19 cellular contexts compared by ENCODE assay signal in the genomic region with DNA sequence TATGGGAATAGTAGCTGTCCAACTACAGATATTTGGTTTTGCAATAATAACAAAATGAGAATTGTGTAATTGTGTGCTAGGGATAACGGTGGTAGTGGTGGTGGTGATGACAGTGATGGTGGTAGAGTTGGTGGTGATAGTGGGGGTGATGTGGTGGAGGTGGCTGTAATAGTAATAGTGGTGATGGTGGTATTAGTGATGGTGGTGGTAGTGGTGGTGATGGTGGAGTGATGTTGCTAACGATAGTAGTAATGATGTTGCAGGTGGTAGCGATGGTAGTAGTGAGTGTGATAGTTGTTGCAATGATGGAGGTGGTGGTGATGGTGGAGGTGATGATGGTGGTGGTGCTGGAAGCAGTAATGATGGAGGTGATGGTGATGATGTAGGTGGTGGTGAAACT.
A peak's percentile ranks its signal among the peaks of the same experiment; 100 is the strongest.
DNase-seq lines count a peak whose midpoint lies in the region; ATAC-seq and TF ChIP-seq lines count a peak whose summit lies in the region.
"Had no signal": no experiment of that assay in that cellular context is flagged by ENCODE, and none has a peak within 500 bp of the region (broad histone marks: within the 10 kb centered on the region; RNA-seq: fewer than 3 reads in every experiment).

No MANE protein-coding gene starts in this region.

- H2AFZ ChIP-seq in H9 (ENCODE audit: low read length) (no peak overlapping the region), neural progenitor cell (replicated peaks) (no peak overlapping the region)

- H3K27ac ChIP-seq in CD4-positive, CD25-positive, alpha-beta regulatory T cell (ENCODE audit: insufficient read depth, low read length, poor library complexity, severe bottlenecking) = no peak overlapping the region
- H3K27ac ChIP-seq in H9 (ENCODE audit: insufficient read length, low read depth, low read length) (no peak overlapping the region), neural progenitor cell (no peak overlapping the region), coronary artery (no peak overlapping the region)
- H3K27ac ChIP-seq: BLaER1 had no signal

- H4K5ac ChIP-seq in H9 (ENCODE audit: insufficient read length, low read depth, low read length) = no peak overlapping the region

- H3K14ac ChIP-seq in H9 (ENCODE audit: insufficient read depth, low read length) = no peak overlapping the region

- intact Hi-C loops in natural killer cell (cut with micrococcal nuclease) = no loop called here

- H3T11ph ChIP-seq in H9 (ENCODE audit: low read length) = no peak overlapping the region

- H3K9ac ChIP-seq in H9 (ENCODE audit: extremely low read depth, insufficient read length, low read length) (no peak overlapping the region), neural progenitor cell (no peak overlapping the region)
- H3K9ac ChIP-seq: BLaER1 had no signal

- WGBS in H9 (ENCODE audit: extremely low coverage, insufficient read length, low lambda C conversion rate) = 100% methylated on average over 2 of the region's 3 CpGs

- no peak overlapping the region for H3K23ac ChIP-seq in H9 (ENCODE audit: insufficient read length, low read depth, low read length)

- H3K27me3 Mint-ChIP-seq in natural killer cell treated with Interleukin-12 subunit alpha and Interleukin-12 subunit beta and Interleukin-15 and Interleukin-18, amount 100 ng/mL, for 72 hours = no peaks in the 10 kb centered on the region
- no peaks in the 10 kb centered on the region for H3K27me3 Mint-ChIP-seq in natural killer cell (ENCODE audit: low read depth in 2 of 2)
- no peaks in the 10 kb centered on the region for H3K27me3 Mint-ChIP-seq in CD4-positive, CD25-positive, alpha-beta regulatory T cell
- no peaks in the 10 kb centered on the region for H3K27me3 Mint-ChIP-seq in H9 (ENCODE audit: low read depth)
- no peaks in the 10 kb centered on the region for H3K27me3 Mint-ChIP-seq in neural progenitor cell (ENCODE audit: insufficient read depth, low read depth)
- H3K27me3 Mint-ChIP-seq: CD4-positive, alpha-beta T cell had no signal

- no peak overlapping the region for H3K27ac Mint-ChIP-seq in natural killer cell treated with Interleukin-12 subunit alpha and Interleukin-12 subunit beta and Interleukin-15 and Interleukin-18, amount 100 ng/mL, for 72 hours
- H3K27ac Mint-ChIP-seq in natural killer cell = no peak overlapping the region
- H3K27ac Mint-ChIP-seq in CD4-positive, CD25-positive, alpha-beta regulatory T cell = peak overlapping the region in 2 of 3 donors; percentile 6 to 7
- H3K27ac Mint-ChIP-seq in H9 = no peak overlapping the region
- H3K27ac Mint-ChIP-seq in neural progenitor cell = peak overlapping the region; percentile 13
- H3K27ac Mint-ChIP-seq: CD14-positive monocyte; CD4-positive, alpha-beta T cell; CD8-positive, alpha-beta T cell had no signal

- H2BK120ac ChIP-seq in H9 (ENCODE audit: low read depth, low read length, poor library complexity, severe bottlenecking) = no peak overlapping the region

- TF ChIP-seq CTCF in natural killer cell (IDR thresholded peaks at IDR 0.05) (no peak), H9 (conservative IDR thresholded peaks at IDR 0.05) (no peak), neural progenitor cell (IDR thresholded peaks at IDR 0.05) (no peak), coronary artery (IDR thresholded peaks at IDR 0.05) (no peak)

- H3K4me2 ChIP-seq in H9 (ENCODE audit: insufficient read depth, insufficient read length, low read length) (no peak overlapping the region), neural progenitor cell (no peak overlapping the region)
- H3K4me2 ChIP-seq: BLaER1 had no signal

- H4K91ac ChIP-seq in H9 (ENCODE audit: insufficient read length, low read depth, low read length) = no peak overlapping the region

- peaks cover 15 to 19% of the 10 kb centered on the region in 2 donors for H3K4me1 Mint-ChIP-seq in natural killer cell treated with Interleukin-12 subunit alpha and Interleukin-12 subunit beta and Interleukin-15 and Interleukin-18, amount 100 ng/mL, for 72 hours (ENCODE audit: low read depth in 2 of 2)
- peaks cover 0 to 8% of the 10 kb centered on the region in 2 donors for H3K4me1 Mint-ChIP-seq in natural killer cell
- peaks cover 0 to 7% (median 0%) of the 10 kb centered on the region in 4 donors for H3K4me1 Mint-ChIP-seq in CD4-positive, CD25-positive, alpha-beta regulatory T cell
- no peaks in the 10 kb centered on the region; a peak in 1 of 4 replicates for H3K4me1 Mint-ChIP-seq in H9
- H3K4me1 Mint-ChIP-seq in neural progenitor cell = peaks cover 8% of the 10 kb centered on the region
- H3K4me1 Mint-ChIP-seq: CD14-positive monocyte had no signal

- DNase-seq in natural killer cell treated with Interleukin-12 subunit alpha and Interleukin-12 subunit beta and Interleukin-15 and Interleukin-18, amount 100 ng/mL, for 72 hours (ENCODE audit: low spot score) = no peak
- DNase-seq in natural killer cell (no peak), H9 (no peak), neural progenitor cell (ENCODE audit: low spot score) (no peak), cerebellum (ENCODE audit: low spot score) (no peak), coronary artery (ENCODE audit: low spot score) (no peak)
- DNase-seq in CD4-positive, CD25-positive, alpha-beta regulatory T cell = no peak
- DNase-seq: 8988T; ACHN; BE2C; C1 segment of cervical spinal cord; Caco-2; Calu3; CD4-positive, alpha-beta T cell; CD8-positive, alpha-beta T cell; DMS79 treated with DMSO at 0.1 percent for 48 hours; GF-D8 had no signal

- peaks cover 9 to 20% of the 10 kb centered on the region in 2 experiments for H3K9me3 ChIP-seq in CD4-positive, CD25-positive, alpha-beta regulatory T cell (ENCODE audit: control insufficient read depth in 2 of 2, low read length in 2 of 2)
- H3K9me3 ChIP-seq in H9 (ENCODE audit: control insufficient read depth, low read depth, low read length) = no peaks in the 10 kb centered on the region
- H3K9me3 ChIP-seq in neural progenitor cell (ENCODE audit: low read depth) = no peaks in the 10 kb centered on the region
- H3K9me3 ChIP-seq: BE2C, Caco-2 had no signal

- no peak overlapping the region for H2BK5ac ChIP-seq in H9 (ENCODE audit: insufficient read length, low read length)

- H2BK12ac ChIP-seq in H9 (ENCODE audit: insufficient read length, low read depth, low read length) = no peak overlapping the region

- H3K4me3 Mint-ChIP-seq in natural killer cell treated with Interleukin-12 subunit alpha and Interleukin-12 subunit beta and Interleukin-15 and Interleukin-18, amount 100 ng/mL, for 72 hours = no peak overlapping the region
- H3K4me3 Mint-ChIP-seq in natural killer cell = no peak overlapping the region
- H3K4me3 Mint-ChIP-seq in CD4-positive, CD25-positive, alpha-beta regulatory T cell = no peak overlapping the region
- no peak overlapping the region for H3K4me3 Mint-ChIP-seq in H9
- no peak overlapping the region for H3K4me3 Mint-ChIP-seq in neural progenitor cell
- H3K4me3 Mint-ChIP-seq: CD14-positive monocyte; CD4-positive, alpha-beta T cell; CD8-positive, alpha-beta T cell had no signal

- H2BK15ac ChIP-seq in H9 (ENCODE audit: low read depth, low read length) = no peak overlapping the region

- no peak overlapping the region for H4K8ac ChIP-seq in H9 (replicated peaks; ENCODE audit: insufficient read length, low read depth, low read length)

- H3K9me3 Mint-ChIP-seq in natural killer cell treated with Interleukin-12 subunit alpha and Interleukin-12 subunit beta and Interleukin-15 and Interleukin-18, amount 100 ng/mL, for 72 hours = peaks cover 13% of the 10 kb centered on the region
- H3K9me3 Mint-ChIP-seq in natural killer cell (peaks cover 11 to 17% of the 10 kb centered on the region in 2 donors), H9 (peaks cover 3 to 8% of the 10 kb centered on the region in 2 experiments; a peak in 4 of 5 replicates), neural progenitor cell (peaks cover 17% of the 10 kb centered on the region)
- peaks cover 0 to 19% (median 10%) of the 10 kb centered on the region in 7 donors for H3K9me3 Mint-ChIP-seq in CD4-positive, CD25-positive, alpha-beta regulatory T cell

- peaks cover 10% of the 10 kb centered on the region for H3K36me3 Mint-ChIP-seq in natural killer cell treated with Interleukin-12 subunit alpha and Interleukin-12 subunit beta and Interleukin-15 and Interleukin-18, amount 100 ng/mL, for 72 hours
- H3K36me3 Mint-ChIP-seq in natural killer cell (peaks cover 11% of the 10 kb centered on the region), H9 (ENCODE audit: insufficient read depth in 1 of 3, low read depth in 3 of 3) (peaks cover 2 to 9% (median 2%) of the 10 kb centered on the region in 3 experiments; a peak in 4 of 7 replicates), neural progenitor cell (no peaks in the 10 kb centered on the region)
- H3K36me3 Mint-ChIP-seq in CD4-positive, CD25-positive, alpha-beta regulatory T cell = peaks cover 5% of the 10 kb centered on the region
- H3K36me3 Mint-ChIP-seq: CD14-positive monocyte; CD8-positive, alpha-beta T cell had no signal

- no peaks in the 10 kb centered on the region for H4K20me1 ChIP-seq in H9 (ENCODE audit: control insufficient read depth, insufficient read depth, insufficient read length)
- no peaks in the 10 kb centered on the region for H4K20me1 ChIP-seq in neural progenitor cell (ENCODE audit: low read depth)
- H4K20me1 ChIP-seq: BLaER1 had no signal

- H3K79me1 ChIP-seq in H9 (ENCODE audit: insufficient read depth, low read depth, low read length, poor library complexity, severe bottlenecking) = no peaks in the 10 kb centered on the region

- no peak overlapping the region for H3K4ac ChIP-seq in H9 (ENCODE audit: low read depth, low read length)

- H2AK5ac ChIP-seq in H9 (ENCODE audit: insufficient read length, low read length) = no peak overlapping the region

- no peak overlapping the region for H2BK20ac ChIP-seq in H9 (ENCODE audit: low read depth, low read length, poor library complexity, severe bottlenecking)

- no peaks in the 10 kb centered on the region for H3K36me3 ChIP-seq in CD4-positive, CD25-positive, alpha-beta regulatory T cell (ENCODE audit: control insufficient read depth, insufficient read depth, low read length)
- no peaks in the 10 kb centered on the region for H3K36me3 ChIP-seq in neural progenitor cell
- H3K36me3 ChIP-seq: BE2C, BLaER1 had no signal

- H3K79me2 ChIP-seq in H9 (ENCODE audit: insufficient read depth, low read length) (no peaks in the 10 kb centered on the region), neural progenitor cell (ENCODE audit: low read depth) (no peaks in the 10 kb centered on the region)

- peak; percentile 51 to 68 for ATAC-seq in natural killer cell treated with Interleukin-12 subunit alpha and Interleukin-12 subunit beta and Interleukin-15 and Interleukin-18, amount 100 ng/mL, for 72 hours
- no peak for ATAC-seq in natural killer cell
- ATAC-seq in CD4-positive, CD25-positive, alpha-beta regulatory T cell (ENCODE audit: low read depth in 2 of 2) = no peak
- ATAC-seq: CD8-positive, alpha-beta T cell had no signal

- H3K4me1 ChIP-seq in CD4-positive, CD25-positive, alpha-beta regulatory T cell (ENCODE audit: control insufficient read depth, insufficient read depth, low read length, poor library complexity, severe bottlenecking) = no peaks in the 10 kb centered on the region
- H3K4me1 ChIP-seq in H9 (ENCODE audit: insufficient read depth, low read length) = no peaks in the 10 kb centered on the region; the same call in 1 of the 2 replicates
- H3K4me1 ChIP-seq in neural progenitor cell = peaks cover 6% of the 10 kb centered on the region
- H3K4me1 ChIP-seq: BE2C, Caco-2 had no signal

- H3K4me3 ChIP-seq in CD4-positive, CD25-positive, alpha-beta regulatory T cell (ENCODE audit: low read depth, low read length) = no peak overlapping the region
- no peak overlapping the region for H3K4me3 ChIP-seq in neural progenitor cell
- no peak overlapping the region for H3K4me3 ChIP-seq in coronary artery
- H3K4me3 ChIP-seq: BLaER1 had no signal

- H3K56ac ChIP-seq in H9 (ENCODE audit: insufficient read length, low read depth, low read length) = peak overlapping the region; percentile 79

- H3K18ac ChIP-seq in H9 (ENCODE audit: insufficient read length, low read depth, low read length) = no peak overlapping the region

- H3K23me2 ChIP-seq in H9 (ENCODE audit: insufficient read length, low read depth, low read length, poor library complexity, severe bottlenecking) = no peaks in the 10 kb centered on the region

- peaks cover 4% of the 10 kb centered on the region for H3F3A ChIP-seq in neural progenitor cell (ENCODE audit: low read depth)

- no peaks in the 10 kb centered on the region for H3K27me3 ChIP-seq in CD4-positive, CD25-positive, alpha-beta regulatory T cell (ENCODE audit: control insufficient read depth, insufficient read depth, low read length)
- H3K27me3 ChIP-seq in H9 (ENCODE audit: insufficient read depth, low read length) (no peaks in the 10 kb centered on the region), neural progenitor cell (no peaks in the 10 kb centered on the region)
- H3K27me3 ChIP-seq: BE2C, BLaER1 had no signal

Comparison
In these comparisons a context has a peak if more than half of its experiments do, and no peak if none do; other contexts are left out.
1. ATAC-seq: peak in natural killer cell treated with Interleukin-12 subunit alpha and Interleukin-12 subunit beta and Interleukin-15 and Interleukin-18, amount 100 ng/mL, for 72 hours (2 of 2); none in natural killer cell (0 of 3) and CD4-positive, CD25-positive, alpha-beta regulatory T cell (0 of 2).
2. H3K27ac Mint-ChIP-seq: peak in CD4-positive, CD25-positive, alpha-beta regulatory T cell (2 of 3) and neural progenitor cell (single experiment); none in natural killer cell treated with Interleukin-12 subunit alpha and Interleukin-12 subunit beta and Interleukin-15 and Interleukin-18, amount 100 ng/mL, for 72 hours (0 of 2), natural killer cell (0 of 2) and H9 (0 of 3).